In genomic region chr19:38514812-38515633, GRCh38 we compare ENCODE assay signal across 8 cellular contexts.
DNase-seq lines count a peak whose midpoint lies in the region; ATAC-seq and TF ChIP-seq lines count a peak whose summit lies in the region.

No MANE protein-coding gene starts in this region.

- H3K4me3 ChIP-seq in BLaER1 treated with 17β-estradiol and CSF1 and Interleukin-3, amounts not matched to agents 10 nM and 100 nM: no peak overlapping the region
- H3K4me3 ChIP-seq in H7 (ENCODE audit: insufficient read depth, low read depth, low read length): no peak overlapping the region
- H3K4me3 ChIP-seq in mucosa of descending colon: no peak overlapping the region

- H3K4me1 ChIP-seq in BLaER1 treated with 17β-estradiol and CSF1 and Interleukin-3, amounts not matched to agents 10 nM and 100 nM: peaks cover 0 to 17% (median 4%) of the 10 kb centered on the region in 10 experiments; a peak in 8 of 20 replicates
- H3K4me1 ChIP-seq in mucosa of descending colon (ENCODE audit: low read depth): no peaks in the 10 kb centered on the region

- no peaks in the 10 kb centered on the region for H3K9me3 ChIP-seq in BLaER1 treated with 17β-estradiol and CSF1 and Interleukin-3, amounts not matched to agents 10 nM and 100 nM (replicated peaks in 1 of 11)
- no peaks in the 10 kb centered on the region for H3K9me3 ChIP-seq in mucosa of descending colon

- H4K20me1 ChIP-seq in BLaER1 treated with 17β-estradiol and CSF1 and Interleukin-3, amounts not matched to agents 10 nM and 100 nM: no peaks in the 10 kb centered on the region

- peaks cover 6 to 10% of the 10 kb centered on the region in 2 donors for H3K27me3 Mint-ChIP-seq in effector memory CD8-positive, alpha-beta T cell

- intact Hi-C loops in mucosa of descending colon (cut with DNase I, micrococcal nuclease): no loop called here

- H3K27ac ChIP-seq in BLaER1 treated with 17β-estradiol and CSF1 and Interleukin-3, amounts not matched to agents 10 nM and 100 nM: no peak overlapping the region

- peak overlapping the region in 4 of 11 experiments; percentile 2 to 48 (median 16); a peak in 1 of 22 replicates for H3K9ac ChIP-seq in BLaER1 treated with 17β-estradiol and CSF1 and Interleukin-3, amounts not matched to agents 10 nM and 100 nM

- peak; percentile 95 for ATAC-seq in effector memory CD8-positive, alpha-beta T cell (replicated peaks)
- peak; percentile 95 for ATAC-seq in mucosa of descending colon

- no peaks in the 10 kb centered on the region for H3K9me3 Mint-ChIP-seq in effector memory CD8-positive, alpha-beta T cell

- peaks cover 4 to 7% of the 10 kb centered on the region in 2 donors for H3K4me1 Mint-ChIP-seq in effector memory CD8-positive, alpha-beta T cell (ENCODE audit: low read depth in 2 of 2)

- DNase-seq in H7: peak; percentile 97
- DNase-seq in NCI-H748 (lab: John Stamatoyannopoulos, UW; ENCODE audit: unreplicated experiment): peak; percentile 72
- peak; percentile 92 for DNase-seq in activated CD8-positive, alpha-beta memory T cell treated with anti-CD3 and anti-CD28 coated beads for 24 hours
- peak; percentile 72 to 79 (median 74) for DNase-seq in effector memory CD8-positive, alpha-beta T cell
- DNase-seq in mucosa of descending colon: peak; percentile 75 to 80 (median 76)
- peak; percentile 39 to 52 for DNase-seq in stimulated activated CD8-positive, alpha-beta memory T cell treated with anti-CD3 and anti-CD28 coated beads, Interleukin-4, amount 100 ng/mL, for 4 hours (ENCODE audit: low read depth in 2 of 2, low spot score in 1 of 2)
- DNase-seq in mesenteric fat pad (ENCODE audit: low spot score): no peak

- no peaks in the 10 kb centered on the region for H3K36me3 ChIP-seq in BLaER1 treated with 17β-estradiol and CSF1 and Interleukin-3, amounts not matched to agents 10 nM and 100 nM
- H3K36me3 ChIP-seq in H7 (replicated peaks; ENCODE audit: control insufficient read depth, insufficient read depth, low read length): peaks cover 4% of the 10 kb centered on the region
- no peaks in the 10 kb centered on the region for H3K36me3 ChIP-seq in mucosa of descending colon (ENCODE audit: low read depth)

- no peak overlapping the region for H3K27ac Mint-ChIP-seq in effector memory CD8-positive, alpha-beta T cell

- peak; percentile 89 for TF ChIP-seq CTCF in mucosa of descending colon (IDR thresholded peaks at IDR 0.05)

- no peaks in the 10 kb centered on the region for H3K27me3 ChIP-seq in BLaER1 treated with 17β-estradiol and CSF1 and Interleukin-3, amounts not matched to agents 10 nM and 100 nM
- no peaks in the 10 kb centered on the region for H3K27me3 ChIP-seq in H7 (ENCODE audit: control insufficient read depth, insufficient read depth, low read length)

- H3K4me2 ChIP-seq in BLaER1 treated with 17β-estradiol and CSF1 and Interleukin-3, amounts not matched to agents 10 nM and 100 nM: peak overlapping the region in 8 of 11 experiments; percentile 6 to 85 (median 41); a peak in 11 of 22 replicates

- H3K36me3 Mint-ChIP-seq in effector memory CD8-positive, alpha-beta T cell (ENCODE audit: insufficient read depth): no peaks in the 10 kb centered on the region

- H3K4me3 Mint-ChIP-seq in effector memory CD8-positive, alpha-beta T cell: peak overlapping the region; percentile 41 to 61
